Comparison of ENCODE assay signal across 8 cellular contexts in genomic region chr1:162560303-162561036, GRCh38. TPM values are rescaled to one million over a fixed set of nuclear protein-coding genes. Genes with fewer than 3 reads are reported as not detected.
DNase-seq lines count a peak whose midpoint lies in the region; ATAC-seq and TF ChIP-seq lines count a peak whose summit lies in the region.

No MANE protein-coding gene starts in this region.

- H3K27me3 ChIP-seq in hepatocyte (no peaks in the 10 kb centered on the region), smooth muscle cell (ENCODE audit: low read depth) (no peaks in the 10 kb centered on the region)

- peaks cover 36% of the 10 kb centered on the region for H3K4me1 Mint-ChIP-seq in activated T-helper 2 cell treated with anti-CD3 and anti-CD28 coated beads, Interferon-gamma antibody, Interleukin-2, Interleukin-4, amounts not matched to agents 10 μg/mL and 5 μg/mL and 100 μg/mL, durations not matched to agents 14 hours and 24 hours and 36 hours (ENCODE audit: low read depth)

- H3K36me3 Mint-ChIP-seq in activated T-helper 2 cell treated with anti-CD3 and anti-CD28 coated beads, Interferon-gamma antibody, Interleukin-2, Interleukin-4, amounts not matched to agents 10 μg/mL and 5 μg/mL and 100 μg/mL, durations not matched to agents 14 hours and 24 hours and 36 hours (ENCODE audit: low read depth): peaks cover 2% of the 10 kb centered on the region

- DNase-seq in NCI-H510A treated with DMSO at 0.1 percent for 48 hours (lab: John Stamatoyannopoulos, UW) (peak; percentile 23), NCI-H510A (lab: John Stamatoyannopoulos, UW) (no peak), hepatocyte (ENCODE audit: low spot score) (peak; percentile 49), smooth muscle cell (lab: John Stamatoyannopoulos, UW; ENCODE audit: unreplicated experiment) (no peak), NCI-H1436 treated with DMSO at 0.1 percent for 48 hours (lab: John Stamatoyannopoulos, UW) (no peak), kidney tubule cell (ENCODE audit: low spot score) (no peak)
- no peak for DNase-seq in activated T-helper 2 cell treated with anti-CD3 and anti-CD28 coated beads, Interferon-gamma antibody, Interleukin-2, Interleukin-4, amounts not matched to agents 10 μg/mL and 5 μg/mL and 100 μg/mL, durations not matched to agents 14 hours and 24 hours and 36 hours (ENCODE audit: low spot score)

- H3K9me2 ChIP-seq in hepatocyte (replicated peaks; ENCODE audit: insufficient read depth): no peaks in the 10 kb centered on the region

- H3K4me1 ChIP-seq in hepatocyte (ENCODE audit: insufficient read depth): peaks cover 12% of the 10 kb centered on the region
- peaks cover 14% of the 10 kb centered on the region for H3K4me1 ChIP-seq in smooth muscle cell (ENCODE audit: low read depth)

- H3K36me3 ChIP-seq in hepatocyte (replicated peaks; ENCODE audit: insufficient read depth, low read depth) (no peaks in the 10 kb centered on the region), smooth muscle cell (ENCODE audit: low read depth) (no peaks in the 10 kb centered on the region)

- H3K9me3 Mint-ChIP-seq in activated T-helper 2 cell treated with anti-CD3 and anti-CD28 coated beads, Interferon-gamma antibody, Interleukin-2, Interleukin-4, amounts not matched to agents 10 μg/mL and 5 μg/mL and 100 μg/mL, durations not matched to agents 14 hours and 24 hours and 36 hours: no peaks in the 10 kb centered on the region

- ATAC-seq in GM21447 (IDR thresholded peaks at IDR 0.05; ENCODE audit: unreplicated experiment): no peak

- H3K4me3 Mint-ChIP-seq in activated T-helper 2 cell treated with anti-CD3 and anti-CD28 coated beads, Interferon-gamma antibody, Interleukin-2, Interleukin-4, amounts not matched to agents 10 μg/mL and 5 μg/mL and 100 μg/mL, durations not matched to agents 14 hours and 24 hours and 36 hours (ENCODE audit: low read depth): peak overlapping the region; percentile 86

- 54% methylated on average over 9 of the region's 9 CpGs for WGBS in hepatocyte (ENCODE audit: low lambda C conversion rate, missing lambda C conversion rate)
- 60% methylated on average over 9 of the region's 9 CpGs for WGBS in smooth muscle cell (ENCODE audit: low lambda C conversion rate)

- TF ChIP-seq CTCF in hepatocyte (IDR thresholded peaks at IDR 0.05; ENCODE audit: poor library complexity) (no peak), smooth muscle cell (IDR thresholded peaks at IDR 0.05; ENCODE audit: borderline replicate concordance, insufficient read depth, poor library complexity, severe bottlenecking) (no peak)

- H3K4me3 ChIP-seq in hepatocyte (peak overlapping the region; percentile 47), smooth muscle cell (peak overlapping the region; percentile 92)

- intact Hi-C loops in activated T-helper 2 cell treated with anti-CD3 and anti-CD28 coated beads, Interferon-gamma antibody, Interleukin-2, Interleukin-4, amounts not matched to agents 10 μg/mL and 5 μg/mL and 100 μg/mL, durations not matched to agents 14 hours and 24 hours and 36 hours (cut with micrococcal nuclease): loop anchor here (1.0 to 5.0 kb wide), 3 partner anchors 62 to 794 kb away; partner anchors contain the start of genes ATF6 and NUF2

- H2AFZ ChIP-seq in hepatocyte (peak overlapping the region; percentile 88), smooth muscle cell (ENCODE audit: low read depth) (no peak overlapping the region)

- H4K20me1 ChIP-seq in hepatocyte (ENCODE audit: insufficient read depth, poor library complexity, severe bottlenecking) (peaks cover 3% of the 10 kb centered on the region), smooth muscle cell (ENCODE audit: low read depth) (peaks cover 35% of the 10 kb centered on the region)

- peak overlapping the region; percentile 94 for H3K27ac Mint-ChIP-seq in activated T-helper 2 cell treated with anti-CD3 and anti-CD28 coated beads, Interferon-gamma antibody, Interleukin-2, Interleukin-4, amounts not matched to agents 10 μg/mL and 5 μg/mL and 100 μg/mL, durations not matched to agents 14 hours and 24 hours and 36 hours

- no peaks in the 10 kb centered on the region for H3F3A ChIP-seq in smooth muscle cell (ENCODE audit: low read depth)

- H3K27ac ChIP-seq in hepatocyte: peak overlapping the region; percentile 97
- peak overlapping the region; percentile 90 for H3K27ac ChIP-seq in smooth muscle cell (ENCODE audit: low read depth)

- H3K4me2 ChIP-seq in hepatocyte (peak overlapping the region; percentile 88), smooth muscle cell (peak overlapping the region; percentile 80)

- H3K9me3 ChIP-seq in hepatocyte (ENCODE audit: low read depth) (no peaks in the 10 kb centered on the region), smooth muscle cell (replicated peaks; ENCODE audit: low read depth) (no peaks in the 10 kb centered on the region)

- H3K9ac ChIP-seq in smooth muscle cell (ENCODE audit: low read depth): peak overlapping the region; percentile 76

- H3K79me2 ChIP-seq in hepatocyte (peaks cover 38% of the 10 kb centered on the region), smooth muscle cell (ENCODE audit: low read depth) (peaks cover 39% of the 10 kb centered on the region)

- peaks cover 2% of the 10 kb centered on the region for H3K27me3 Mint-ChIP-seq in activated T-helper 2 cell treated with anti-CD3 and anti-CD28 coated beads, Interferon-gamma antibody, Interleukin-2, Interleukin-4, amounts not matched to agents 10 μg/mL and 5 μg/mL and 100 μg/mL, durations not matched to agents 14 hours and 24 hours and 36 hours (ENCODE audit: low read depth)

RNA-seq across cellular contexts. Expression of gene UAP1, which starts 1.1 kb away (rescaled TPM):
- total RNA-seq in activated T-helper 2 cell treated with anti-CD3 and anti-CD28 coated beads, Interferon-gamma antibody, Interleukin-2, Interleukin-4, amounts not matched to agents 10 μg/mL and 5 μg/mL and 100 μg/mL, durations not matched to agents 14 hours and 24 hours and 36 hours: 50.4 and 54.7 TPM in 2 replicates
- 59.3 and 65.2 TPM in 2 replicates for total RNA-seq in hepatocyte
- 52.3 and 57.4 TPM in 2 replicates for polyA plus RNA-seq in hepatocyte
- total RNA-seq in smooth muscle cell: 83.8 and 92.4 TPM in 2 replicates
- 57.4 and 64.2 TPM in 2 replicates for polyA plus RNA-seq in smooth muscle cell

Comparison
In these comparisons a context has a peak if more than half of its experiments do, and no peak if none do; other contexts are left out.
1. DNase-seq: peak in NCI-H510A treated with DMSO at 0.1 percent for 48 hours (single experiment) and hepatocyte (single experiment); none in NCI-H510A (single experiment), activated T-helper 2 cell treated with anti-CD3 and anti-CD28 coated beads, Interferon-gamma antibody, Interleukin-2, Interleukin-4, amounts not matched to agents 10 μg/mL and 5 μg/mL and 100 μg/mL, durations not matched to agents 14 hours and 24 hours and 36 hours (single experiment), smooth muscle cell (single experiment), NCI-H1436 treated with DMSO at 0.1 percent for 48 hours (single experiment) and kidney tubule cell (single experiment).